In genomic region chr2:96260404-96261260, GRCh38 we compare ENCODE assay signal across 1 cellular context.
TF ChIP-seq lines count a peak whose summit lies in the region.

No MANE protein-coding gene starts in this region.

TF ChIP-seq in liver, 16 proteins besides CTCF, POLR2A, EP300 and RAD21 (continued from another document):
- TF ChIP-seq FOXA1 (IDR thresholded peaks at IDR 0.05) (peak; percentile 97), FOXA2 (IDR thresholded peaks at IDR 0.05) (peak; percentile 98)
